In genomic region chr5:152439791-152440190, GRCh38 we compare ENCODE assay signal across 16 cellular contexts.
DNase-seq lines count a peak whose midpoint lies in the region; ATAC-seq lines count a peak whose summit lies in the region.
"Had no signal": no experiment of that assay in that cellular context is flagged by ENCODE, and none has a peak within 500 bp of the region (broad histone marks: within the 10 kb centered on the region; RNA-seq: fewer than 3 reads in every experiment).

No MANE protein-coding gene starts in this region.

- ATAC-seq in GM18858 (IDR thresholded peaks at IDR 0.05; ENCODE audit: unreplicated experiment): no peak
- no peak for ATAC-seq in GM21576 (IDR thresholded peaks at IDR 0.05; ENCODE audit: unreplicated experiment)
- ATAC-seq: K562 had no signal

- H3K27ac ChIP-seq in angular gyrus (ENCODE audit: low read depth, low read length): peak overlapping the region; percentile 75

- peak; percentile 71 for DNase-seq in inferior parietal cortex (ENCODE audit: extremely low spot score)
- DNase-seq in pons (ENCODE audit: low spot score): peak; percentile 92
- DNase-seq in Kasumi-1 (lab: John Stamatoyannopoulos, UW): no peak
- no peak for DNase-seq in COLO829 (ENCODE audit: low spot score)
- DNase-seq: ACHN; CD4-positive, alpha-beta T cell; COR-L47; DMS153; DMS79 treated with DMSO at 0.1 percent for 48 hours; EL; HCEC 1CT; HFFc6 had no signal

Comparison
In these comparisons a context has a peak if more than half of its experiments do, and no peak if none do; other contexts are left out.
1. DNase-seq: peak in inferior parietal cortex (single experiment) and pons (single experiment); none in Kasumi-1 (0 of 2) and COLO829 (single experiment).